ENCODE assay signal across 14 cellular contexts in genomic region chrX:53086464-53086863, GRCh38. TPM values are rescaled to one million over a fixed set of nuclear protein-coding genes. Genes with fewer than 3 reads are reported as not detected.
A peak's percentile ranks its signal among the peaks of the same experiment; 100 is the strongest.
DNase-seq lines count a peak whose midpoint lies in the region; ATAC-seq and TF ChIP-seq lines count a peak whose summit lies in the region.
"Had no signal": no experiment of that assay in that cellular context is flagged by ENCODE, and none has a peak within 500 bp of the region (broad histone marks: within the 10 kb centered on the region; RNA-seq: fewer than 3 reads in every experiment).

No MANE protein-coding gene starts in this region.

- H3K27me3 ChIP-seq in lower lobe of right lung (ENCODE audit: low read depth), result no peaks in the 10 kb centered on the region
- no peaks in the 10 kb centered on the region for H3K27me3 ChIP-seq in tibial artery
- H3K27me3 ChIP-seq in osteoblast (ENCODE audit: insufficient read depth, low read length), result no peaks in the 10 kb centered on the region
- H3K27me3 ChIP-seq: colonic mucosa, foreskin keratinocyte had no signal

- no peak overlapping the region for H3K4me3 ChIP-seq in lower lobe of right lung
- peak overlapping the region in 1 of 2 donors; percentile 52 for H3K4me3 ChIP-seq in tibial artery
- no peak overlapping the region for H3K4me3 ChIP-seq in osteoblast (ENCODE audit: insufficient read depth, low read length)
- H3K4me3 ChIP-seq: colonic mucosa had no signal

- H3K27ac Mint-ChIP-seq in activated naive CD4-positive, alpha-beta T cell treated with anti-CD3 and anti-CD28 coated beads, Interleukin-2, amount 50 U/mL, for 24 hours, result no peak overlapping the region

- H3K4me2 ChIP-seq in osteoblast (ENCODE audit: insufficient read depth, low read length), result no peak overlapping the region

- H3K4me1 Mint-ChIP-seq in activated naive CD4-positive, alpha-beta T cell treated with anti-CD3 and anti-CD28 coated beads, Interleukin-2, amount 50 U/mL, for 24 hours, result peaks cover 57% of the 10 kb centered on the region

- H3K4me1 ChIP-seq in lower lobe of right lung (peaks cover 17% of the 10 kb centered on the region), tibial artery (peaks cover 0 to 44% (median 12%) of the 10 kb centered on the region in 4 donors), osteoblast (ENCODE audit: insufficient read depth, low read length) (peaks cover 16% of the 10 kb centered on the region)
- H3K4me1 ChIP-seq: colonic mucosa, foreskin keratinocyte had no signal

- H3K27me3 Mint-ChIP-seq in activated naive CD4-positive, alpha-beta T cell treated with anti-CD3 and anti-CD28 coated beads, Interleukin-2, amount 50 U/mL, for 24 hours, result no peaks in the 10 kb centered on the region
- H3K27me3 Mint-ChIP-seq: B cell had no signal

- H3K27ac ChIP-seq in caudate nucleus (ENCODE audit: low read depth, low read length), result peak overlapping the region; percentile 96
- peak overlapping the region; percentile 46 for H3K27ac ChIP-seq in lower lobe of right lung
- H3K27ac ChIP-seq in tibial artery, result peak overlapping the region; percentile 82 to 97
- H3K27ac ChIP-seq in osteoblast (ENCODE audit: low read depth, low read length), result no peak overlapping the region
- H3K27ac ChIP-seq: colonic mucosa, foreskin keratinocyte had no signal

- H2AFZ ChIP-seq in osteoblast (ENCODE audit: low read length), result no peak overlapping the region

- no peak for ATAC-seq in lower lobe of right lung
- ATAC-seq in GM19328 (IDR thresholded peaks at IDR 0.05; ENCODE audit: unreplicated experiment), result no peak
- ATAC-seq: foreskin keratinocyte had no signal

- H3K9me3 ChIP-seq in lower lobe of right lung (no peaks in the 10 kb centered on the region), tibial artery (no peaks in the 10 kb centered on the region), osteoblast (ENCODE audit: low read depth, low read length) (no peaks in the 10 kb centered on the region)
- H3K9me3 ChIP-seq: colonic mucosa had no signal

- H3K36me3 ChIP-seq in lower lobe of right lung (peaks cover 18% of the 10 kb centered on the region), tibial artery (peaks cover 8 to 21% (median 9%) of the 10 kb centered on the region in 3 donors), osteoblast (ENCODE audit: insufficient read depth, low read length) (peaks cover 31% of the 10 kb centered on the region)
- H3K36me3 ChIP-seq: colonic mucosa had no signal

- intact Hi-C loops in lower lobe of right lung (cut with DNase I) (no loop called here), tibial artery (cut with DNase I; ENCODE audit: low total_unique reads) (no loop called here)

- no peak for DNase-seq in activated naive CD4-positive, alpha-beta T cell treated with anti-CD3 and anti-CD28 coated beads, Interleukin-2, amount 50 U/mL, for 16 hours
- DNase-seq in caudate nucleus (lab: John Stamatoyannopoulos, UW) (peak in 19 of 61 donors; percentile 1 to 43 (median 20)), lower lobe of right lung (peak; percentile 82), tibial artery (peak; percentile 67 to 86), osteoblast (ENCODE audit: insufficient read length, low spot score, missing footprints) (no peak), epidermal melanocyte (ENCODE audit: insufficient read length, low spot score) (no peak)
- DNase-seq: colonic mucosa, foreskin keratinocyte, GF-D8, Karpas-422, NCI-H2171 treated with DMSO at 0.1 percent for 48 hours had no signal

- H3K79me2 ChIP-seq in osteoblast (ENCODE audit: insufficient read depth, low read length), result peaks cover 31% of the 10 kb centered on the region

- H4K20me1 ChIP-seq in osteoblast (ENCODE audit: insufficient read depth, low read length), result peaks cover 26% of the 10 kb centered on the region

- H3K4me3 Mint-ChIP-seq in activated naive CD4-positive, alpha-beta T cell treated with anti-CD3 and anti-CD28 coated beads, Interleukin-2, amount 50 U/mL, for 24 hours, result peak overlapping the region; percentile 96

- H3K36me3 Mint-ChIP-seq in activated naive CD4-positive, alpha-beta T cell treated with anti-CD3 and anti-CD28 coated beads, Interleukin-2, amount 50 U/mL, for 24 hours, result peaks cover 19% of the 10 kb centered on the region

- H3K9me3 Mint-ChIP-seq in activated naive CD4-positive, alpha-beta T cell treated with anti-CD3 and anti-CD28 coated beads, Interleukin-2, amount 50 U/mL, for 24 hours, result no peaks in the 10 kb centered on the region

- no peak for TF ChIP-seq CTCF in lower lobe of right lung (IDR thresholded peaks at IDR 0.05)
- TF ChIP-seq CTCF in tibial artery (IDR thresholded peaks at IDR 0.05), result no peak
- no peak for TF ChIP-seq CTCF in osteoblast (IDR thresholded peaks at IDR 0.05; ENCODE audit: extremely low read depth, low read depth, low read length)

RNA-seq across cellular contexts. Expression of gene TSPYL2, which starts 4.3 kb away (rescaled TPM):
- 27.9 TPM for total RNA-seq in lower lobe of right lung
- 13.6 and 15.9 TPM in 2 replicates for total RNA-seq in osteoblast

RNA-seq across cellular contexts. Expression of gene KANTR, which starts 7.5 kb away (rescaled TPM):
- total RNA-seq in lower lobe of right lung (14.8 TPM), osteoblast (12.3 and 13.3 TPM in 2 replicates)

RNA-seq across cellular contexts. Expression of gene GPR173, which starts 37.9 kb away (rescaled TPM):
- total RNA-seq in lower lobe of right lung (0.56 TPM), osteoblast (1.8 and 2.2 TPM in 2 replicates)
- total RNA-seq: B cell had no signal

Comparison
In these comparisons a context has a peak if more than half of its experiments do, and no peak if none do; other contexts are left out.
1. DNase-seq: peak in lower lobe of right lung (single experiment) and tibial artery (2 of 2); none in activated naive CD4-positive, alpha-beta T cell treated with anti-CD3 and anti-CD28 coated beads, Interleukin-2, amount 50 U/mL, for 16 hours (single experiment), osteoblast (single experiment) and epidermal melanocyte (single experiment).